In the genomic region with DNA sequence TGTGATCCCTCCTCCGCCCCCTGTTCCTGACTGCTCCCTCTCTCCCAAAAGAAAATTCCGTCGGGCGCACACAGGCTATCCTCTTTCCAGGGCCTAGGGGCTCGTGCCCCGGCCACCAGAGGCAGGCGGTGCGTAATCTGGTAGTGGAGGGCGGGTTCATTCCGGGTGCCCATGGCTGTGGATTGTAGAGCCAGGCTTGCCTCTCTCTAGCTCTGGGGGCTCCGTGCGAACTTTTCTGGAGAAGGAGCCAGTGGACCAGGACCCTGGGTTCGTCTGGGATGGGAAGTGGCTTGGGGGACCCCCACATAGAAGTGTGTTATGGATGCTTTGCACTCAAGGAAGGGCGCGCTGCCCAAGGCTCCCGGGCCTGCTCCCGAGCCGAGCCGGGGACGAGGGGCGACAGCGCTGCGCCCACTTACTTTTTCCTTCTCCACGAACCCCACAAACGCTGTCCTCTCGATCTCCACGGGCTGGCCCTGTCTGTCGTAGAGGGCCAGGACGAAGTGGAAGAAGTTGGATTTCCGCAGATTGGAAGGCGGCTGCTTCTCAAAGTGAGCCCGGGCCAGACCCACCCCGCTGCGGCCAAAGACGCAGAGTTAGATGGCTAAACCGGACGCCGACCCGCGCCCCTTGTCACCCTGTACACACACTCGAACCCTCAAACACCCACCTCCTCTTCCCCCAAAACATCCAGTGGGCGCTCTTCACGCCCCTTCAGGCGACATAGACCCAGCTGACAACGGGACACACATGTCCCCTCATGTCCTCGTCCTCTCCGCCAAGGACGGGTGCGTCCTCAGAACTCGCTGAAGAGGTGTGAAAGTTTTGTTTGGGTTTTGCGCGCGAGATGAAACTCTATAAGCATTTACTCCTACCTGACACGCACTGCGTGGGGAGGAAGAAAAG, we compare ENCODE assay signal across 8 cellular contexts. TPM values are rescaled to one million over a fixed set of nuclear protein-coding genes. Genes with fewer than 3 reads are reported as not detected.
DNase-seq lines count a peak whose midpoint lies in the region; ATAC-seq, FAIRE-seq and TF ChIP-seq lines count a peak whose summit lies in the region.
"Had no signal": no experiment of that assay in that cellular context is flagged by ENCODE, and none has a peak within 500 bp of the region (broad histone marks: within the 10 kb centered on the region; RNA-seq: fewer than 3 reads in every experiment).

No MANE protein-coding gene starts in this region.

- H3K4me3 Mint-ChIP-seq in activated naive CD8-positive, alpha-beta T cell treated with anti-CD3 and anti-CD28 coated beads, Interleukin-2, amount 10 ng/mL, durations not matched to agents 7 days and 5 days = peak overlapping the region; percentile 84

- POLR2A ChIA-PET in activated naive CD8-positive, alpha-beta T cell treated with anti-CD3 and anti-CD28 coated beads, Interleukin-2, amount 10 ng/mL, durations not matched to agents 7 days and 5 days (lab: Charles Lee) = no interaction called here

- peaks cover 29% of the 10 kb centered on the region for H3K4me1 Mint-ChIP-seq in activated naive CD8-positive, alpha-beta T cell treated with anti-CD3 and anti-CD28 coated beads, Interleukin-2, amount 10 ng/mL, durations not matched to agents 7 days and 5 days

- TF ChIP-seq CTCF in GM13976 (IDR thresholded peaks at IDR 0.05; ENCODE audit: borderline replicate concordance, control extremely low read depth, extremely low read depth, insufficient read depth, missing control alignments) = no peak
- TF ChIP-seq CTCF in kidney (IDR thresholded peaks at IDR 0.05; ENCODE audit: borderline replicate concordance, extremely low read depth, insufficient read depth) = no peak

- no peak overlapping the region for H3K27ac Mint-ChIP-seq in activated naive CD8-positive, alpha-beta T cell treated with anti-CD3 and anti-CD28 coated beads, Interleukin-2, amount 10 ng/mL, durations not matched to agents 7 days and 5 days

- DNase-seq in GM13976 (ENCODE audit: low spot score) (peak; percentile 40), kidney (peak; percentile 68), COR-L47 (lab: John Stamatoyannopoulos, UW) (no peak), H54 (ENCODE audit: insufficient read length, low spot score) (no peak)
- no peak for DNase-seq in activated naive CD8-positive, alpha-beta T cell treated with anti-CD3 and anti-CD28 coated beads, Interleukin-2, amount 10 ng/mL, durations not matched to agents 7 days and 5 days

- peak overlapping the region; percentile 81 to 92 for H3K27ac ChIP-seq in kidney (ENCODE audit: low read depth in 2 of 2, low read length in 2 of 2)
- peak overlapping the region; percentile 49 for H3K27ac ChIP-seq in stomach smooth muscle (ENCODE audit: low read length)

- H3K36me3 ChIP-seq in kidney (ENCODE audit: control insufficient read depth in 1 of 2, insufficient read depth in 2 of 2, low read length in 2 of 2) (no peaks in the 10 kb centered on the region), stomach smooth muscle (ENCODE audit: control insufficient read depth in 2 of 2, insufficient read depth in 2 of 2, low read length in 2 of 2) (no peaks in the 10 kb centered on the region)

- in situ Hi-C loops in GM13976 (cut with MboI; ENCODE audit: low sequenced_read_pairs, unreplicated experiment) = no loop called here

- ATAC-seq in activated naive CD8-positive, alpha-beta T cell treated with anti-CD3 and anti-CD28 coated beads, Interleukin-2, amount 10 ng/mL, durations not matched to agents 7 days and 5 days (ENCODE audit: low read depth) = no peak
- ATAC-seq in GM19023 (IDR thresholded peaks at IDR 0.05; ENCODE audit: unreplicated experiment) = no peak
- ATAC-seq: SK-N-SH treated with all-trans-retinoic acid at 6 μM for 48 hours had no signal

- FAIRE-seq in kidney (lab: Jason Lieb, UNC) = no peak
- FAIRE-seq in H54 (lab: Jason Lieb, UNC) = no peak

- H3K27me3 Mint-ChIP-seq in activated naive CD8-positive, alpha-beta T cell treated with anti-CD3 and anti-CD28 coated beads, Interleukin-2, amount 10 ng/mL, durations not matched to agents 7 days and 5 days = peaks cover 48% of the 10 kb centered on the region

- peaks cover 0 to 12% of the 10 kb centered on the region in 2 donors for H3K4me1 ChIP-seq in kidney (ENCODE audit: control insufficient read depth in 1 of 2, insufficient read depth in 1 of 2, low read depth in 1 of 2, low read length in 2 of 2)
- peaks cover 20% of the 10 kb centered on the region for H3K4me1 ChIP-seq in stomach smooth muscle (ENCODE audit: control insufficient read depth, insufficient read depth, low read length)

- H3K27me3 ChIP-seq in stomach smooth muscle (ENCODE audit: control insufficient read depth in 1 of 2, insufficient read depth in 2 of 2, low read length in 2 of 2) = peaks cover 35 to 59% of the 10 kb centered on the region in 2 donors

- peak overlapping the region; percentile 74 to 77 for H3K4me3 ChIP-seq in kidney (ENCODE audit: low read length in 2 of 2)
- H3K4me3 ChIP-seq in stomach smooth muscle (ENCODE audit: low read length in 2 of 2) = peak overlapping the region; percentile 77

- H3K9ac ChIP-seq in kidney (ENCODE audit: low read length in 2 of 2) (peak overlapping the region; percentile 29 to 81), stomach smooth muscle (ENCODE audit: low read length in 2 of 2) (peak overlapping the region; percentile 66 to 67)

- no peak for TF ChIP-seq POLR2A in H54 (IDR thresholded peaks at IDR 0.05; ENCODE audit: low read depth, low read length)

- no peaks in the 10 kb centered on the region for H3K9me3 Mint-ChIP-seq in activated naive CD8-positive, alpha-beta T cell treated with anti-CD3 and anti-CD28 coated beads, Interleukin-2, amount 10 ng/mL, durations not matched to agents 7 days and 5 days

- H3K36me3 Mint-ChIP-seq in activated naive CD8-positive, alpha-beta T cell treated with anti-CD3 and anti-CD28 coated beads, Interleukin-2, amount 10 ng/mL, durations not matched to agents 7 days and 5 days = no peaks in the 10 kb centered on the region

- intact Hi-C loops in kidney (cut with DNase I) = no loop called here

- H3K9me3 ChIP-seq in kidney (ENCODE audit: control insufficient read depth in 1 of 2, low read length in 2 of 2) (no peaks in the 10 kb centered on the region), stomach smooth muscle (ENCODE audit: control insufficient read depth in 2 of 2, low read length in 2 of 2) (no peaks in the 10 kb centered on the region)

RNA-seq across cellular contexts. Expression of gene EBF1, which starts 2.9 kb away (rescaled TPM):
- total RNA-seq in activated naive CD8-positive, alpha-beta T cell treated with anti-CD3 and anti-CD28 coated beads, Interleukin-2, amount 10 ng/mL, durations not matched to agents 7 days and 5 days = under 1 TPM; 0.17 to 0.48 TPM
- 30.8 TPM for total RNA-seq in kidney
- 2.7 TPM for polyA plus RNA-seq in kidney (ENCODE audit: insufficient read depth, low read depth, low replicate concordance)

Comparison
In these comparisons a context has a peak if more than half of its experiments do, and no peak if none do; other contexts are left out.
1. DNase-seq: peak in GM13976 (single experiment) and kidney (single experiment); none in activated naive CD8-positive, alpha-beta T cell treated with anti-CD3 and anti-CD28 coated beads, Interleukin-2, amount 10 ng/mL, durations not matched to agents 7 days and 5 days (single experiment), COR-L47 (single experiment) and H54 (single experiment).
2. RNA of gene EBF1, which starts 2.9 kb away (total RNA-seq): 30.8 TPM in kidney (single experiment); 0.17 to 0.48 TPM in activated naive CD8-positive, alpha-beta T cell treated with anti-CD3 and anti-CD28 coated beads, Interleukin-2, amount 10 ng/mL, durations not matched to agents 7 days and 5 days; every median in the first group is over 10 times any median in the second.